In the genomic region with DNA sequence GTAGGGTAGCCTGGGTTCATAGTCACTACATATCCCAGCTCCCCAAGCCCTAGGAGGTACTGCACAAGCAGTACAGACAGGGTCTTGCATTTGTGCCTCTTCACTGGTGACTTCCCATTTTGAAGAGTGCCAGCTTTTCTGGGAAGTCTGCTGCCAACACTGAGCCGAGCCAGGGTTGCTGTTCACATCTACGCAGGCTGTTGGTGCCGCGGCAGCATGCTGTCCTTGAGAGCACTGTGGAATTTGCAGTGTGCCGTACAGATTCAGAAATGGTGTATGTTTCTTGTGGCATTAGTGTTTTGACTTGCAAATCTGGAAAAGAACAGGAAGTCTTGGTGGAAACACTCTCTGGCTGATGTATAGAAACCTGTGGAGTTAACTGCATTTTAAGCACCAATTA, we compare ENCODE assay signal across 11 cellular contexts.
DNase-seq lines count a peak whose midpoint lies in the region; ATAC-seq and TF ChIP-seq lines count a peak whose summit lies in the region.
"Had no signal": no experiment of that assay in that cellular context is flagged by ENCODE, and none has a peak within 500 bp of the region (broad histone marks: within the 10 kb centered on the region; RNA-seq: fewer than 3 reads in every experiment).

No MANE protein-coding gene starts in this region.

- TF ChIP-seq CTCF in PC-3 (conservative IDR thresholded peaks at IDR 0.05; ENCODE audit: low read depth, low read length), result no peak
- TF ChIP-seq CTCF in omental fat pad (IDR thresholded peaks at IDR 0.05), result no peak

- H3K9me2 ChIP-seq in Karpas-422 (replicated peaks; ENCODE audit: insufficient read depth, low read length) (no peaks in the 10 kb centered on the region), PC-3 (replicated peaks; ENCODE audit: low read length) (no peaks in the 10 kb centered on the region)

- H4K20me1 ChIP-seq in Karpas-422 (ENCODE audit: insufficient read depth, low read depth, low read length) (peaks cover 84% of the 10 kb centered on the region), PC-3 (ENCODE audit: low read length) (peaks cover 17% of the 10 kb centered on the region; the same call in 1 of the 2 replicates)

- H3K79me2 ChIP-seq in Karpas-422 (ENCODE audit: low read length) (no peaks in the 10 kb centered on the region), PC-3 (ENCODE audit: low read length) (peaks cover 99% of the 10 kb centered on the region)

- H3K9ac ChIP-seq in Karpas-422 (ENCODE audit: low read length), result no peak overlapping the region
- H3K9ac ChIP-seq in PC-3 (ENCODE audit: low read length), result no peak overlapping the region

- H3K9me3 ChIP-seq in Karpas-422 (ENCODE audit: low read length) (no peaks in the 10 kb centered on the region), PC-3 (ENCODE audit: low read length) (no peaks in the 10 kb centered on the region)

- H3K4me2 ChIP-seq in Karpas-422 (ENCODE audit: low read depth, low read length, poor library complexity, severe bottlenecking), result peak overlapping the region; percentile 11
- H3K4me2 ChIP-seq in PC-3 (ENCODE audit: low read length), result no peak overlapping the region

- H3K27me3 ChIP-seq in Karpas-422 (ENCODE audit: low read length), result no peaks in the 10 kb centered on the region
- no peaks in the 10 kb centered on the region for H3K27me3 ChIP-seq in PC-3 (ENCODE audit: low read length)

- H3K27ac ChIP-seq in Karpas-422 (ENCODE audit: low read length) (no peak overlapping the region), PC-3 (ENCODE audit: low read length) (no peak overlapping the region)
- H3K27ac ChIP-seq: skin epidermis had no signal

- H2AFZ ChIP-seq in Karpas-422 (ENCODE audit: low read length) (no peak overlapping the region), PC-3 (ENCODE audit: low read length) (no peak overlapping the region)

- intact Hi-C loops in posterior cingulate gyrus (cut with DNase I), result no loop called here
- intact Hi-C loops in PC-3 (cut with micrococcal nuclease), result loop anchor here (5.0 kb wide), 1 partner anchor 39 kb away; no protein-coding TSS in a partner anchor

- H3K4me1 ChIP-seq in Karpas-422 (ENCODE audit: low read length) (peaks cover 17% of the 10 kb centered on the region), PC-3 (ENCODE audit: insufficient read depth, low read length) (peaks cover 12% of the 10 kb centered on the region)

- H3K36me3 ChIP-seq in Karpas-422 (ENCODE audit: insufficient read depth, low read length), result no peaks in the 10 kb centered on the region
- H3K36me3 ChIP-seq in PC-3 (ENCODE audit: low read depth, low read length), result no peaks in the 10 kb centered on the region

- BruUV-seq in PC-3 (replicated peaks; lab: Mats Ljungman, UMichigan), result no TSS peak

- no peaks in the 10 kb centered on the region for H3F3A ChIP-seq in PC-3 (ENCODE audit: low read length, unreplicated experiment)

- POLR2A ChIA-PET in PC-3 (lab: Charles Lee; ENCODE audit: unreplicated experiment), result no interaction called here

- H3K4me3 ChIP-seq in Karpas-422 (ENCODE audit: low read length), result no peak overlapping the region
- no peak overlapping the region for H3K4me3 ChIP-seq in PC-3 (ENCODE audit: low read length)
- H3K4me3 ChIP-seq: skin epidermis had no signal

- ATAC-seq in GM18861 (IDR thresholded peaks at IDR 0.05; ENCODE audit: unreplicated experiment) (peak; percentile 34), esophagus mucosa (peak; percentile 22), PC-3 (no peak), omental fat pad (ENCODE audit: low FRiP score) (no peak)

- DNase-seq in Karpas-422 (no peak), posterior cingulate gyrus (peak; percentile 45 to 94 (median 68)), PC-3 (no peak), NCI-H2171 treated with DMSO at 0.1 percent for 48 hours (lab: John Stamatoyannopoulos, UW) (no peak), SKM-1 treated with dmso at 0.1 percent for 144 hours (lab: John Stamatoyannopoulos, UW; ENCODE audit: unreplicated experiment) (no peak), omental fat pad (ENCODE audit: low spot score) (no peak)
- DNase-seq: activated CD4-positive, alpha-beta memory T cell treated with anti-CD3 and anti-CD28 coated beads for 36 hours; OCI-M1 had no signal

- CTCF ChIA-PET in PC-3 (lab: Charles Lee), result no interaction called here

Comparison
In these comparisons a context has a peak if more than half of its experiments do, and no peak if none do; other contexts are left out.
1. ATAC-seq: peak in GM18861 (single experiment) and esophagus mucosa (single experiment); none in PC-3 (single experiment) and omental fat pad (single experiment).
2. DNase-seq: peak in posterior cingulate gyrus (10 of 10); none in Karpas-422 (single experiment), PC-3 (single experiment), NCI-H2171 treated with DMSO at 0.1 percent for 48 hours (single experiment), SKM-1 treated with dmso at 0.1 percent for 144 hours (single experiment) and omental fat pad (single experiment).